In genomic region chr6:45898941-45899682, GRCh38 we compare ENCODE assay signal across 16 cellular contexts.
"Had no signal": no experiment of that assay in that cellular context is flagged by ENCODE, and none has a peak within 500 bp of the region (broad histone marks: within the 10 kb centered on the region; RNA-seq: fewer than 3 reads in every experiment).

No MANE protein-coding gene starts in this region.

- H3K4me1 ChIP-seq: foreskin keratinocyte, right lobe of liver had no signal

- H3K4me1 Mint-ChIP-seq: activated naive CD8-positive, alpha-beta T cell treated with anti-CD3 and anti-CD28 coated beads for 36 hours had no signal

- H3K36me3 Mint-ChIP-seq: activated naive CD8-positive, alpha-beta T cell treated with anti-CD3 and anti-CD28 coated beads for 36 hours; mesothelial cell of epicardium; stimulated activated naive B cell treated with anti-CD40 and anti-IgM and Interleukin-4, amounts not matched to agents 10 μg/mL and 1 μg/mL and 100 μg/mL, for 72 hours had no signal

- DNase-seq: activated CD4-positive, alpha-beta T cell treated with anti-CD3 and anti-CD28 coated beads, Interleukin-2, amount 50 U/mL, for 48 hours; activated CD4-positive, CD25-positive, alpha-beta regulatory T cell treated with anti-CD3 and anti-CD28 coated beads, Interleukin-2, amount 50 U/mL, for 72 hours; activated CD8-positive, alpha-beta memory T cell treated with anti-CD3 and anti-CD28 coated beads, Interleukin-2, amount 10 ng/mL, durations not matched to agents 7 days and 5 days; activated gamma-delta T cell treated with Interleukin-2 at 50 U/mL for 16 hours; activated naive CD8-positive, alpha-beta T cell treated with anti-CD3 and anti-CD28 coated beads for 36 hours; activated T-cell treated with anti-CD3 and anti-CD28 coated beads, Interleukin-2, amount 50 U/mL, for 4 hours; brain microvascular endothelial cell; dorsolateral prefrontal cortex; heart right ventricle; kidney; right lobe of liver; stimulated activated CD4-positive, alpha-beta T cell treated with anti-CD3 and anti-CD28 coated beads, Interleukin-1b, Interleukin-23, amount 100 ng/mL, for 48 hours; stimulated activated naive B cell treated with anti-CD40 and anti-IgM and Interleukin-4, amounts not matched to agents 10 μg/mL and 1 μg/mL and 100 μg/mL, for 72 hours had no signal

- H3K4me3 Mint-ChIP-seq: activated CD8-positive, alpha-beta memory T cell treated with anti-CD3 and anti-CD28 coated beads, Interleukin-2, amount 10 ng/mL, durations not matched to agents 7 days and 5 days; activated naive CD8-positive, alpha-beta T cell treated with anti-CD3 and anti-CD28 coated beads for 36 hours; activated T-cell treated with anti-CD3 and anti-CD28 coated beads, Interleukin-2, amount 50 U/mL, for 4 hours; mesothelial cell of epicardium; stimulated activated naive B cell treated with anti-CD40 and anti-IgM and Interleukin-4, amounts not matched to agents 10 μg/mL and 1 μg/mL and 100 μg/mL, for 72 hours had no signal

- ATAC-seq: activated CD8-positive, alpha-beta memory T cell treated with anti-CD3 and anti-CD28 coated beads, Interleukin-2, amount 10 ng/mL, durations not matched to agents 7 days and 5 days; activated T-cell treated with anti-CD3 and anti-CD28 coated beads, Interleukin-2, amount 50 U/mL, for 4 hours; esophagus mucosa; foreskin keratinocyte; right lobe of liver; stimulated activated naive B cell treated with anti-CD40 and anti-IgM and Interleukin-4, amounts not matched to agents 10 μg/mL and 1 μg/mL and 100 μg/mL, for 72 hours had no signal

- H3K27ac Mint-ChIP-seq: activated CD8-positive, alpha-beta memory T cell treated with anti-CD3 and anti-CD28 coated beads, Interleukin-2, amount 10 ng/mL, durations not matched to agents 7 days and 5 days; activated naive CD8-positive, alpha-beta T cell treated with anti-CD3 and anti-CD28 coated beads for 36 hours; mesothelial cell of epicardium; stimulated activated naive B cell treated with anti-CD40 and anti-IgM and Interleukin-4, amounts not matched to agents 10 μg/mL and 1 μg/mL and 100 μg/mL, for 72 hours had no signal

- H3K9me3 ChIP-seq: heart right ventricle, right lobe of liver had no signal

- H3K27ac ChIP-seq: brain microvascular endothelial cell, dorsolateral prefrontal cortex, foreskin keratinocyte, right lobe of liver had no signal

- H3K9me3 Mint-ChIP-seq: activated naive CD8-positive, alpha-beta T cell treated with anti-CD3 and anti-CD28 coated beads for 36 hours; activated T-cell treated with anti-CD3 and anti-CD28 coated beads, Interleukin-2, amount 50 U/mL, for 4 hours; mesothelial cell of epicardium; stimulated activated naive B cell treated with anti-CD40 and anti-IgM and Interleukin-4, amounts not matched to agents 10 μg/mL and 1 μg/mL and 100 μg/mL, for 72 hours had no signal

- H3K27me3 Mint-ChIP-seq: activated CD8-positive, alpha-beta memory T cell treated with anti-CD3 and anti-CD28 coated beads, Interleukin-2, amount 10 ng/mL, durations not matched to agents 7 days and 5 days; activated naive CD8-positive, alpha-beta T cell treated with anti-CD3 and anti-CD28 coated beads for 36 hours; stimulated activated naive B cell treated with anti-CD40 and anti-IgM and Interleukin-4, amounts not matched to agents 10 μg/mL and 1 μg/mL and 100 μg/mL, for 72 hours had no signal

- H3K27me3 ChIP-seq: brain microvascular endothelial cell, dorsolateral prefrontal cortex, heart right ventricle, right lobe of liver had no signal

- H3K4me3 ChIP-seq: dorsolateral prefrontal cortex, heart right ventricle, right lobe of liver had no signal

- H3K36me3 ChIP-seq: brain microvascular endothelial cell, right lobe of liver had no signal
